Comparison of ENCODE assay signal across 16 cellular contexts in genomic region chr12:26102954-26103353, GRCh38. TPM values are rescaled to one million over a fixed set of nuclear protein-coding genes. Genes with fewer than 3 reads are reported as not detected.
"Had no signal": no experiment of that assay in that cellular context is flagged by ENCODE, and none has a peak within 500 bp of the region (broad histone marks: within the 10 kb centered on the region; RNA-seq: fewer than 3 reads in every experiment).

No MANE protein-coding gene starts in this region.

- H3K4me1 ChIP-seq: heart right ventricle, sigmoid colon had no signal

- DNase-seq: cerebellar nuclear complex; erythroblast; heart right ventricle; hypothalamus; mucosa of descending colon; naive thymus-derived CD8-positive, alpha-beta T cell; sigmoid colon; small intestine; stimulated activated CD4-positive, alpha-beta T cell treated with anti-CD3 and anti-CD28 coated beads, Interleukin-12 subunit alpha, Interleukin-12 subunit beta, amount 100 ng/mL, for 4 hours; stimulated activated naive CD4-positive, alpha-beta T cell treated with Interleukin-2 at 50 U/mL for 16 hours had no signal

- H3K4me3 ChIP-seq: heart right ventricle, mucosa of descending colon, sigmoid colon had no signal

- H3K36me3 ChIP-seq: heart right ventricle, neutrophil, sigmoid colon had no signal

- ATAC-seq: left lobe of liver; mucosa of descending colon; naive thymus-derived CD8-positive, alpha-beta T cell had no signal

- H3K9me3 ChIP-seq: heart right ventricle, mucosa of descending colon, neutrophil, sigmoid colon had no signal

- FAIRE-seq: colon, frontal cortex, islet of Langerhans, small intestine had no signal

- H3K27ac ChIP-seq: heart right ventricle, neutrophil, sigmoid colon had no signal

- H3K27me3 ChIP-seq: heart right ventricle, sigmoid colon had no signal

RNA-seq across cellular contexts. Expression of gene BHLHE41, which starts 21.9 kb away (rescaled TPM):
- polyA plus RNA-seq: neural cell had no signal
